ENCODE assay signal across 12 cellular contexts in the genomic region with DNA sequence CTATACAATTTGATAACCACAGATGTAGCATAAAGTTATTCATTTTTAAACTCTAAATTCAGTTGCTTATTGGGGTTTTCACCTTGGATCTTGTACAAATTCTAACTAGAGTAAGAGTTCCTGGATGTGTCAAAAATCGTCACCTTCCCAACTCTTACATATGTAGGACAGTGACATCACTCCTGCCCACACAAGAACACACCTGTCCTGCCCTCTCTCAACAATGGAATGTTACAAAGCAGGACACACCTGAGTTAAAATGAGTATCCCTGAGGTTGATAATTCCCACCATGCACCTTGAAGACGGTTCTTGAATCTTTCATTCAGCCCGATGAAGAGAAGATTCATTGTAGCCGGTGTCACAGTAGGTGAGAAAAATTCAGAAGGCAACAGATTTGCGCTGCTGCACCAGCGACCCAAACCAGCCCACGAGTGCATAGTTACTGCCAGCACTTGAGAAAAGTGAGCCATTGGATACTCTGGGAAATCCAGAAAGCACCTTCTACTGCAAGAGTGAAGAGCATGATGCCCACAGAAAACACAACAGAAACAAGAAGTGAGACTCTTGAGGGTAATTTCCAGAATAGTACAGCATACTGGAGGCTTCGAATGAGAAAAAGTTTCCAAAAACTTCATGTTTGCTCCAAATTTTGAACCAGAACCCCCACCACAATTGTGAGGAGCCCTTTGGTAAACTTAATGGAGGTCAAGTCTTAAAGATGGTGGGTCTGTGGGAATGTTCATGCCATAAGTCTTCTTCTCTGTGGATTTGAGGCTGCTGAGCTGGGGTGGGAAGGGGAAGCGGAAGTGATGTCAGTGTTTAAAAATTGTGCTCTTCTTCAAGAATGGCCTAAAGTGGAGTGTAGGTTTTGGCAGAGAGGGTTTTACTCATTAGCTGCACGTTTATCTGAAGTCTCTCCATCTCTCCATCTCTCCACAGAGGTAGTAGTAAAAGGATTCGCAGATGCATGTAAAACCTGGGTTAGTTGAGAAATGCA. TPM values are rescaled to one million over a fixed set of nuclear protein-coding genes. Genes with fewer than 3 reads are reported as not detected.
A peak's percentile ranks its signal among the peaks of the same experiment; 100 is the strongest.
DNase-seq lines count a peak whose midpoint lies in the region; ATAC-seq and TF ChIP-seq lines count a peak whose summit lies in the region.
"Had no signal": no experiment of that assay in that cellular context is flagged by ENCODE, and none has a peak within 500 bp of the region (broad histone marks: within the 10 kb centered on the region; RNA-seq: fewer than 3 reads in every experiment).

No MANE protein-coding gene starts in this region.

- H3K9me3 ChIP-seq in stomach, result peaks cover 0 to 8% (median 5%) of the 10 kb centered on the region in 4 donors
- H3K9me3 ChIP-seq: transverse colon had no signal

- H3K27me3 ChIP-seq in stomach, result no peaks in the 10 kb centered on the region
- H3K27me3 ChIP-seq: transverse colon had no signal

- no peak overlapping the region for H3K27ac ChIP-seq in stomach
- H3K27ac ChIP-seq: transverse colon had no signal

- in situ Hi-C loops in GM13976 (cut with MboI; ENCODE audit: low sequenced_read_pairs, unreplicated experiment), result no loop called here

- H3K4me3 ChIP-seq in stomach, result no peak overlapping the region
- H3K4me3 ChIP-seq: transverse colon had no signal

- intact Hi-C loops in stomach (cut with DNase I; ENCODE audit: low total_unique reads), result no loop called here

- 79 to 87% (median 82%) methylated on average over 11 of the region's 11 CpGs for WGBS in stomach, 5 donors

- no peak for TF ChIP-seq CTCF in GM13976 (IDR thresholded peaks at IDR 0.05; ENCODE audit: borderline replicate concordance, control extremely low read depth, extremely low read depth, insufficient read depth, missing control alignments)
- no peak for TF ChIP-seq CTCF in stomach (IDR thresholded peaks at IDR 0.05)

- H3K36me3 ChIP-seq in stomach, result no peaks in the 10 kb centered on the region
- H3K36me3 ChIP-seq: transverse colon had no signal

- DNase-seq in GM13976 (ENCODE audit: low spot score) (peak; percentile 31), stomach (no peak), cortex of kidney (lab: John Stamatoyannopoulos, UW) (no peak), activated T-cell treated with anti-CD3 and anti-CD28 coated beads for 4 hours (no peak), erythroblast (lab: John Stamatoyannopoulos, UW) (no peak)
- DNase-seq: NCI-H2227 treated with DMSO at 0.1 percent for 48 hours, T1000, transverse colon had no signal

- ATAC-seq in GM19372 (IDR thresholded peaks at IDR 0.05; ENCODE audit: low read depth, unreplicated experiment), result peak; percentile 80
- ATAC-seq in HG02763 (IDR thresholded peaks at IDR 0.05; ENCODE audit: unreplicated experiment), result peak; percentile 88
- ATAC-seq in HG03520 (IDR thresholded peaks at IDR 0.05; ENCODE audit: unreplicated experiment), result peak; percentile 94
- ATAC-seq: sciatic nerve had no signal

- TF ChIP-seq EP300 in stomach (IDR thresholded peaks at IDR 0.05), result no peak

- TF ChIP-seq POLR2A in stomach (IDR thresholded peaks at IDR 0.05) (no peak), erythroblast (IDR thresholded peaks at IDR 0.05; ENCODE audit: low read length) (no peak)

- no peaks in the 10 kb centered on the region for H3K4me1 ChIP-seq in stomach
- H3K4me1 ChIP-seq: transverse colon had no signal

RNA-seq across cellular contexts. Expression of gene ADAM23, which starts 34.7 kb away (rescaled TPM):
- 1 to 10 TPM in 3 of 5 donors, under 1 TPM in 1, not detected in 1; 0.87 to 3.9 (median 2.5) TPM for total RNA-seq in stomach
- 1 to 10 TPM in 2 of 3 donors, under 1 TPM in 1; 0.85 to 1.4 (median 1.4) TPM for polyA plus RNA-seq in stomach
